Comparison of ENCODE assay signal across 8 cellular contexts in genomic region chr1:172399369-172400072, GRCh38. TPM values are rescaled to one million over a fixed set of nuclear protein-coding genes. Genes with fewer than 3 reads are reported as not detected.
DNase-seq lines count a peak whose midpoint lies in the region; ATAC-seq and TF ChIP-seq lines count a peak whose summit lies in the region.

No MANE protein-coding gene starts in this region.

- no peak overlapping the region for H3K4me3 ChIP-seq in CD8-positive, alpha-beta T cell (ENCODE audit: low read depth, low read length)
- peak overlapping the region in 3 of 10 donors; percentile 8 to 22 (median 12) for H3K4me3 ChIP-seq in heart right ventricle

- H3K27ac Mint-ChIP-seq in CD8-positive, alpha-beta T cell, result peak overlapping the region; percentile 86

- no peaks in the 10 kb centered on the region for H3K27me3 ChIP-seq in CD8-positive, alpha-beta T cell (ENCODE audit: insufficient read depth, low read length)
- H3K27me3 ChIP-seq in heart right ventricle, result no peaks in the 10 kb centered on the region

- peak overlapping the region; percentile 63 for H3K4me3 Mint-ChIP-seq in CD8-positive, alpha-beta T cell

- peak; percentile 78 for TF ChIP-seq CTCF in CD8-positive, alpha-beta T cell (IDR thresholded peaks at IDR 0.05)
- TF ChIP-seq CTCF in heart right ventricle (IDR thresholded peaks at IDR 0.05), result peak; percentile 53 to 80 (median 65)

- POLR2A ChIA-PET in CD8-positive, alpha-beta T cell (lab: Charles Lee), result interaction anchor here (0.8 to 4.1 kb wide), 6 partner anchors 19 to 309 kb away, joined by 3 to 14 read pairs (median 4); partner anchors contain the start of gene PIGC

- no peaks in the 10 kb centered on the region for H3K36me3 Mint-ChIP-seq in CD8-positive, alpha-beta T cell

- H3K9me3 Mint-ChIP-seq in CD8-positive, alpha-beta T cell, result no peaks in the 10 kb centered on the region

- ATAC-seq in CD8-positive, alpha-beta T cell, result peak; percentile 54
- ATAC-seq in GM21723 (IDR thresholded peaks at IDR 0.05; ENCODE audit: unreplicated experiment) (peak; percentile 47), heart right ventricle (peak; percentile 80 to 92 (median 86)), HG02884 (IDR thresholded peaks at IDR 0.05; ENCODE audit: unreplicated experiment) (no peak), GM18517 (IDR thresholded peaks at IDR 0.05; ENCODE audit: unreplicated experiment) (no peak)

- no peaks in the 10 kb centered on the region for H3K36me3 ChIP-seq in CD8-positive, alpha-beta T cell (ENCODE audit: insufficient read depth, low read length)
- no peaks in the 10 kb centered on the region for H3K36me3 ChIP-seq in heart right ventricle

- peaks cover 45% of the 10 kb centered on the region for H3K4me1 ChIP-seq in CD8-positive, alpha-beta T cell (ENCODE audit: insufficient read depth, low read length)
- H3K4me1 ChIP-seq in heart right ventricle, result peaks cover 0 to 47% (median 36%) of the 10 kb centered on the region in 9 donors

- H3K27ac ChIP-seq in CD8-positive, alpha-beta T cell (ENCODE audit: low read depth, low read length), result no peak overlapping the region
- peak overlapping the region; percentile 3 to 78 (median 58) for H3K27ac ChIP-seq in heart right ventricle

- peak in 3 of 7 experiments; percentile 16 to 59 (median 20) for DNase-seq in CD8-positive, alpha-beta T cell
- DNase-seq in NCI-H774 (lab: John Stamatoyannopoulos, UW) (peak; percentile 71), amniotic epithelial cell (ENCODE audit: low read depth) (peak; percentile 92), heart right ventricle (peak in 1 of 2 donors; percentile 54), posterior cingulate gyrus (peak in 8 of 10 donors; percentile 15 to 84 (median 51))

- no peaks in the 10 kb centered on the region for H3K27me3 Mint-ChIP-seq in CD8-positive, alpha-beta T cell (ENCODE audit: low read depth)

- no peaks in the 10 kb centered on the region for H3K9me3 ChIP-seq in CD8-positive, alpha-beta T cell (ENCODE audit: low read length)
- H3K9me3 ChIP-seq in heart right ventricle, result no peaks in the 10 kb centered on the region

- intact Hi-C loops in CD8-positive, alpha-beta T cell (cut with DNase I, micrococcal nuclease), result loop anchor here (1.0 to 10.0 kb wide), 8 partner anchors 29 to 595 kb away; partner anchors contain the start of gene PIGC (in 1 of the 2)
- intact Hi-C loops in heart right ventricle (cut with DNase I) (loop anchor here in 9 of 10 donors (1.0 to 10.0 kb wide), 16 partner anchors 42 to 397 kb away; no protein-coding TSS in a partner anchor), posterior cingulate gyrus (cut with DNase I) (loop anchor here (1.0 to 10.0 kb wide), 3 partner anchors 215 to 597 kb away; no protein-coding TSS in a partner anchor)

- 15 to 26% methylated on average over 5 of the region's 5 CpGs for WGBS in heart right ventricle, 2 donors

- CTCF ChIA-PET in CD8-positive, alpha-beta T cell (lab: Charles Lee), result interaction anchor here (0.6 to 3.5 kb wide), 42 partner anchors 9 to 598 kb away, joined by 3 to 30 read pairs (median 4); partner anchors contain the start of gene PIGC

- H3K4me1 Mint-ChIP-seq in CD8-positive, alpha-beta T cell (ENCODE audit: low read depth), result peaks cover 65% of the 10 kb centered on the region

RNA-seq across cellular contexts. Expression of gene C1orf105, which starts 21.0 kb away (rescaled TPM):
- total RNA-seq in CD8-positive, alpha-beta T cell, result not detected
- total RNA-seq in heart right ventricle, result 10 to 100 TPM in 4 of 10 donors, 1 to 10 TPM in 6; 4.5 to 52.7 (median 8.6) TPM
- polyA plus RNA-seq in heart right ventricle, result 10 to 100 TPM in 1 of 2 donors, 1 to 10 TPM in 1; 1.1 to 19.5 TPM

RNA-seq across cellular contexts. Expression of gene PIGC, which starts 44.3 kb away (rescaled TPM):
- 10 to 100 TPM; 22.1 to 23.2 TPM for total RNA-seq in CD8-positive, alpha-beta T cell
- total RNA-seq in heart right ventricle, result 10 to 100 TPM in 8 of 10 donors, 1 to 10 TPM in 2; 9.3 to 14.5 (median 13.0) TPM
- 10 to 100 TPM; 17.1 to 21.2 TPM for polyA plus RNA-seq in heart right ventricle

Comparison
In these comparisons a context has a peak if more than half of its experiments do, and no peak if none do; other contexts are left out.
1. ATAC-seq: peak in CD8-positive, alpha-beta T cell (single experiment), GM21723 (single experiment) and heart right ventricle (8 of 8); none in HG02884 (single experiment) and GM18517 (single experiment).
2. RNA of gene C1orf105, which starts 21.0 kb away (total RNA-seq): 4.5 to 52.7 TPM in heart right ventricle; not detected in CD8-positive, alpha-beta T cell; every median in the first group is over 4 times any median in the second.